Comparison of ENCODE assay signal across 24 cellular contexts in the genomic region with DNA sequence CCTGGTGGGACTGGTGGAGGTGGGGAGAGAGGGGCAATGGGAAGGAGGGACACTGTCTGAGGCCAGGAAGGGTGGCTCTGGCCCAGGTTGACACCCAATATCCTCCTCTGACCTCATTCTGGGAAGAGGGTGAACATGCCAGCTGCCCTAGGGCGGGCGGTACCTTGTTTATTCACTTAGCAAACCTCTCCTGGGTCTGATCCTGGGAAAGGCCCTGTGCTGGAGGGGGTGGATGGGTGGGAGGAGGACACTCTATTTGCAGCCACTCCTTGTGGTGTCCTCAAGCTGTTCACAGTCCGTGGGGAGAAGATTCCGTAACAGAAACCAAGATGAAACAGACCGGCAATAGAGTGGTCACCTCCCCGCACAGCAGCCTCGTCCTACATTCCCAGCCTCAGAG.
"Had no signal": no experiment of that assay in that cellular context is flagged by ENCODE, and none has a peak within 500 bp of the region (broad histone marks: within the 10 kb centered on the region; RNA-seq: fewer than 3 reads in every experiment).

No MANE protein-coding gene starts in this region.

- H3K36me3 Mint-ChIP-seq: activated CD8-positive, alpha-beta memory T cell treated with anti-CD3 and anti-CD28 coated beads, Interleukin-2, amount 10 ng/mL, durations not matched to agents 7 days and 5 days; activated naive CD4-positive, alpha-beta T cell treated with anti-CD3 and anti-CD28 coated beads, Interleukin-2, amount 50 U/mL, for 72 hours; memory B cell; natural killer cell treated with Interleukin-12 subunit alpha and Interleukin-12 subunit beta and Interleukin-15 and Interleukin-18, amount 100 ng/mL, for 72 hours; T-cell had no signal

- H3K4me1 Mint-ChIP-seq: activated B cell treated with CpG ODN at 0.5 μM for 24 hours; activated CD8-positive, alpha-beta memory T cell treated with anti-CD3 and anti-CD28 coated beads, Interleukin-2, amount 10 ng/mL, durations not matched to agents 7 days and 5 days; central memory CD8-positive, alpha-beta T cell; T-cell had no signal

- H3K27ac Mint-ChIP-seq: activated B cell treated with CpG ODN at 0.5 μM for 24 hours; activated CD8-positive, alpha-beta memory T cell treated with anti-CD3 and anti-CD28 coated beads, Interleukin-2, amount 10 ng/mL, durations not matched to agents 7 days and 5 days; activated CD8-positive, alpha-beta T cell treated with anti-CD3 and anti-CD28 coated beads, Interleukin-2, amount 10 ng/mL, durations not matched to agents 7 days and 5 days; activated naive CD4-positive, alpha-beta T cell treated with anti-CD3 and anti-CD28 coated beads, Interleukin-2, amount 50 U/mL, for 72 hours; activated T-cell treated with anti-CD3 and anti-CD28 coated beads, Interleukin-2, amount 50 U/mL, for 72 hours; memory B cell; natural killer cell treated with Interleukin-12 subunit alpha and Interleukin-12 subunit beta and Interleukin-15 and Interleukin-18, amount 100 ng/mL, for 72 hours; progenitor cell of endocrine pancreas; T-cell had no signal

- H3K27me3 ChIP-seq: breast epithelium, right atrium auricular region, vagina had no signal

- H3K9me3 ChIP-seq: breast epithelium, esophagus squamous epithelium, right atrium auricular region, thoracic aorta, vagina had no signal

- H3K36me3 ChIP-seq: breast epithelium, esophagus squamous epithelium, right atrium auricular region, thoracic aorta, vagina had no signal

- H3K4me3 Mint-ChIP-seq: activated B cell treated with CpG ODN at 0.5 μM for 24 hours; activated CD8-positive, alpha-beta memory T cell treated with anti-CD3 and anti-CD28 coated beads, Interleukin-2, amount 10 ng/mL, durations not matched to agents 7 days and 5 days; activated CD8-positive, alpha-beta T cell treated with anti-CD3 and anti-CD28 coated beads, Interleukin-2, amount 10 ng/mL, durations not matched to agents 7 days and 5 days; activated T-cell treated with anti-CD3 and anti-CD28 coated beads, Interleukin-2, amount 50 U/mL, for 72 hours; central memory CD8-positive, alpha-beta T cell; memory B cell; natural killer cell treated with Interleukin-12 subunit alpha and Interleukin-12 subunit beta and Interleukin-15 and Interleukin-18, amount 100 ng/mL, for 72 hours; T-cell had no signal

- H3K9me3 Mint-ChIP-seq: activated B cell treated with CpG ODN at 0.5 μM for 24 hours; activated naive CD4-positive, alpha-beta T cell treated with anti-CD3 and anti-CD28 coated beads, Interleukin-2, amount 50 U/mL, for 72 hours; activated T-cell treated with anti-CD3 and anti-CD28 coated beads, Interleukin-2, amount 50 U/mL, for 72 hours; central memory CD8-positive, alpha-beta T cell; memory B cell; natural killer cell treated with Interleukin-12 subunit alpha and Interleukin-12 subunit beta and Interleukin-15 and Interleukin-18, amount 100 ng/mL, for 72 hours; T-cell had no signal

- H3K4me1 ChIP-seq: breast epithelium, esophagus squamous epithelium, right atrium auricular region, vagina had no signal

- H3K4me3 ChIP-seq: breast epithelium, esophagus squamous epithelium, hepatocyte, right atrium auricular region, thoracic aorta, vagina had no signal

- DNase-seq: activated B cell treated with CpG ODN at 0.5 μM for 24 hours; activated CD4-positive, alpha-beta T cell treated with anti-CD3 and anti-CD28 coated beads, Interleukin-2, amount 50 U/mL, for 1 hour; activated CD8-positive, alpha-beta memory T cell treated with anti-CD3 and anti-CD28 coated beads, Interleukin-2, amount 10 ng/mL, durations not matched to agents 7 days and 5 days; activated CD8-positive, alpha-beta T cell treated with anti-CD3 and anti-CD28 coated beads, Interleukin-2, amount 10 ng/mL, durations not matched to agents 7 days and 5 days; activated naive CD4-positive, alpha-beta T cell; activated T-cell treated with anti-CD3 and anti-CD28 coated beads, Interleukin-2, amount 50 U/mL, for 72 hours; dermis blood vessel endothelial cell; effector CD4-positive, alpha-beta T cell; esophagus squamous epithelium; glutamatergic neuron; stimulated activated naive CD4-positive, alpha-beta T cell treated with Interleukin-2 at 50 U/mL for 16 hours; T-cell; trophoblast cell had no signal

- ATAC-seq: activated CD8-positive, alpha-beta memory T cell treated with anti-CD3 and anti-CD28 coated beads, Interleukin-2, amount 10 ng/mL, durations not matched to agents 7 days and 5 days; activated CD8-positive, alpha-beta T cell treated with anti-CD3 and anti-CD28 coated beads, Interleukin-2, amount 10 ng/mL, durations not matched to agents 7 days and 5 days; activated naive CD4-positive, alpha-beta T cell treated with anti-CD3 and anti-CD28 coated beads, Interleukin-2, amount 50 U/mL, for 72 hours; activated T-cell treated with anti-CD3 and anti-CD28 coated beads, Interleukin-2, amount 50 U/mL, for 72 hours; natural killer cell treated with Interleukin-12 subunit alpha and Interleukin-12 subunit beta and Interleukin-15 and Interleukin-18, amount 100 ng/mL, for 72 hours; T-cell had no signal

- H3K27ac ChIP-seq: breast epithelium, epithelial cell of prostate, esophagus squamous epithelium, hepatocyte, right atrium auricular region, thoracic aorta, vagina had no signal
